ENCODE assay signal across 8 cellular contexts in the genomic region with DNA sequence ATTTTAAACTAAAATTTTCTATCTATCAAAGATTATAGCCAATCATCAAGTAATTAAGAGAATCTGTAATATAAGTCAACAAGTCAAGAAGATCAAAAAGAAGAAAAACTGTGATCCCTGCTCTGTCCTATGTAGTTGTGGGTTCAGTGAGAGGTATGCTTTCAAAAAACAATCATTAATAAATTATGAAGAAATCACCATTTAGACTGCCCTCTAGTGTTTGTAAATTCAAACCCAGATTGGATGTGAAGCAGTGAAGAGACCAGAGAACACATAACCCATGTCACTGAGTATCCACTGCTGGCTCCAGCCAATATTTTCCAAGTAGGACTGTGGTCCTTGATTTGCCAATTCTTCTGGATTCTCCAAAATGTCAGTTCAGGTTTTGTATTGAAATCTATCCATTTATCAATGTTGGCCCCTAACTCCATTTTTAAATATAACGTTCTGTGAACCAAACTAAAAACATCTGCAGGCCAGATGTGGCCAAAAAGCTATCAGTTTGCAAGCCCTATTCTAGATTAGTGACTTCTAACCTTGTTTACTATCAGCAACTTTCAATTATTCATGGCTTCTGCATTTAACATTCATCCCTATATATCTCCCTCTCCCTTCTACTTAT.
DNase-seq lines count a peak whose midpoint lies in the region; ATAC-seq, FAIRE-seq and TF ChIP-seq lines count a peak whose summit lies in the region.

No MANE protein-coding gene starts in this region.

- H3K4me1 ChIP-seq in BE2C, result peaks cover 10% of the 10 kb centered on the region

- no peak for FAIRE-seq in GM19239 (lab: Jason Lieb, UNC)

- H3K36me3 ChIP-seq in BE2C, result no peaks in the 10 kb centered on the region

- ATAC-seq in HG03342 (IDR thresholded peaks at IDR 0.05; ENCODE audit: unreplicated experiment), result no peak

- no peak overlapping the region for H3K4me3 ChIP-seq in BE2C (ENCODE audit: low read depth, low read length)

- DNase-seq in BE2C, result no peak
- peak; percentile 14 for DNase-seq in amniotic epithelial cell (ENCODE audit: low read depth)
- peak; percentile 48 for DNase-seq in kidney tubule cell (ENCODE audit: low spot score)
- no peak for DNase-seq in NCI-H1048 (lab: John Stamatoyannopoulos, UW)
- no peak for DNase-seq in stimulated activated CD4-positive, alpha-beta T cell treated with anti-CD3 and anti-CD28 coated beads, Interleukin-2, amount 100 ng/mL, for 24 hours
- DNase-seq in GM19239 (ENCODE audit: insufficient read length, low spot score), result no peak

- no peaks in the 10 kb centered on the region for H3K9me3 ChIP-seq in BE2C

- TF ChIP-seq CTCF in BE2C (IDR thresholded peaks at IDR 0.05; ENCODE audit: low read depth, low read length) (peak; percentile 60), LNCAP (IDR thresholded peaks at IDR 0.05) (peak; percentile 36; the same call in 1 of the 2 replicates)

- H3K27me3 ChIP-seq in BE2C, result no peaks in the 10 kb centered on the region

Comparison
In these comparisons a context has a peak if more than half of its experiments do, and no peak if none do; other contexts are left out.
1. DNase-seq: peak in amniotic epithelial cell (single experiment) and kidney tubule cell (single experiment); none in BE2C (single experiment), NCI-H1048 (single experiment), stimulated activated CD4-positive, alpha-beta T cell treated with anti-CD3 and anti-CD28 coated beads, Interleukin-2, amount 100 ng/mL, for 24 hours (0 of 2) and GM19239 (single experiment).